In genomic region chr5:43000198-43000840, GRCh38 we compare ENCODE assay signal across 8 cellular contexts. TPM values are rescaled to one million over a fixed set of nuclear protein-coding genes. Genes with fewer than 3 reads are reported as not detected.
A peak's percentile ranks its signal among the peaks of the same experiment; 100 is the strongest.
DNase-seq lines count a peak whose midpoint lies in the region; ATAC-seq, FAIRE-seq and TF ChIP-seq lines count a peak whose summit lies in the region.

No MANE protein-coding gene starts in this region.

- no peak for FAIRE-seq in pancreas (lab: Jason Lieb, UNC)

- in situ Hi-C loops in G401 (cut with HindIII; ENCODE audit: low sequenced_read_pairs): no loop called here

- ATAC-seq in T-helper 17 cell (no peak), foreskin keratinocyte (peak; percentile 72), pancreas (peak in 3 of 4 donors; percentile 46 to 59 (median 54)), HG02588 (IDR thresholded peaks at IDR 0.05; ENCODE audit: unreplicated experiment) (no peak), GM19467 (IDR thresholded peaks at IDR 0.05; ENCODE audit: unreplicated experiment) (no peak)

- H3K9me3 ChIP-seq in T-helper 17 cell (ENCODE audit: control insufficient read depth, low read length, poor library complexity, severe bottlenecking) (no peaks in the 10 kb centered on the region), pancreas (no peaks in the 10 kb centered on the region)

- H3K4me1 ChIP-seq in foreskin keratinocyte: peaks cover 5% of the 10 kb centered on the region
- H3K4me1 ChIP-seq in pancreas: peaks cover 0 to 3% (median 0%) of the 10 kb centered on the region in 3 donors

- peak overlapping the region; percentile 45 for H3K4me3 Mint-ChIP-seq in T-helper 17 cell

- TF ChIP-seq CTCF in foreskin keratinocyte (conservative IDR thresholded peaks at IDR 0.05) (no peak), pancreas (IDR thresholded peaks at IDR 0.05) (no peak)

- 6% methylated on average over 39 of the region's 39 CpGs for WGBS in pancreas, 2 donors

- no peaks in the 10 kb centered on the region for H3K27me3 Mint-ChIP-seq in T-helper 17 cell

- H3K4me3 ChIP-seq in pancreas: peak overlapping the region in 1 of 4 donors; percentile 8

- H3K27ac ChIP-seq in foreskin keratinocyte (peak overlapping the region; percentile 60), pancreas (no peak overlapping the region)

- no peaks in the 10 kb centered on the region for H3K27me3 ChIP-seq in foreskin keratinocyte
- H3K27me3 ChIP-seq in pancreas: peaks cover 6 to 83% (median 20%) of the 10 kb centered on the region in 4 donors

- no peaks in the 10 kb centered on the region for H3K36me3 ChIP-seq in pancreas

- peaks cover 3% of the 10 kb centered on the region for H3K4me1 Mint-ChIP-seq in T-helper 17 cell

- no peaks in the 10 kb centered on the region for H3K36me3 Mint-ChIP-seq in T-helper 17 cell (ENCODE audit: low read depth)

- no peak overlapping the region for H3K27ac Mint-ChIP-seq in T-helper 17 cell

- intact Hi-C loops in pancreas (cut with DNase I): no loop called here

- DNase-seq in Daoy (ENCODE audit: low read depth) (peak; percentile 41), T-helper 17 cell (no peak), foreskin keratinocyte (peak in 1 of 2 donors; percentile 44), pancreas (peak in 1 of 6 donors; percentile 63), G401 (ENCODE audit: low spot score) (no peak), NCI-H446 (lab: John Stamatoyannopoulos, UW) (no peak)

RNA-seq across cellular contexts. Expression of gene ANXA2R, which starts 39.8 kb away (rescaled TPM):
- 2.9 TPM in 2 replicates for total RNA-seq in Daoy (2014; rRNA removed; shearing (Covaris generic))
- total RNA-seq in T-helper 17 cell: 10 to 100 TPM; 33.0 to 44.0 TPM
- total RNA-seq in foreskin keratinocyte: 0.49 and 0.71 TPM in 2 replicates
- 0.48 and 0.68 TPM in 2 replicates for polyA plus RNA-seq in foreskin keratinocyte
- total RNA-seq in pancreas: under 1 TPM; 0.32 to 0.90 (median 0.47) TPM
- polyA plus RNA-seq in pancreas: 1 to 10 TPM in 1 of 2 donors, under 1 TPM in 1; 0.87 to 1.9 TPM
- total RNA-seq in G401 (2014; rRNA removed; shearing (Covaris generic)): 0.49 and 1.3 TPM in 2 replicates

Comparison
In these comparisons a context has a peak if more than half of its experiments do, and no peak if none do; other contexts are left out.
1. ATAC-seq: peak in foreskin keratinocyte (single experiment) and pancreas (3 of 4); none in T-helper 17 cell (single experiment), HG02588 (single experiment) and GM19467 (single experiment).